ENCODE assay signal across 10 cellular contexts in genomic region chr1:42214447-42214871, GRCh38. TPM values are rescaled to one million over a fixed set of nuclear protein-coding genes. Genes with fewer than 3 reads are reported as not detected.
DNase-seq lines count a peak whose midpoint lies in the region; ATAC-seq, FAIRE-seq and TF ChIP-seq lines count a peak whose summit lies in the region.
"Had no signal": no experiment of that assay in that cellular context is flagged by ENCODE, and none has a peak within 500 bp of the region (broad histone marks: within the 10 kb centered on the region; RNA-seq: fewer than 3 reads in every experiment).

No MANE protein-coding gene starts in this region.

- peaks cover 20% of the 10 kb centered on the region for H3K4me1 Mint-ChIP-seq in dendritic cell treated with granulocyte-macrophage colony-stimulating factor and Interleukin-4, amounts not matched to agents 40 ng/mL and 50 ng/mL, for 4 days (ENCODE audit: low read depth)

- no peak for TF ChIP-seq CTCF in kidney (IDR thresholded peaks at IDR 0.05; ENCODE audit: borderline replicate concordance, extremely low read depth, insufficient read depth)

- no peak for ATAC-seq in GM19463 (IDR thresholded peaks at IDR 0.05; ENCODE audit: unreplicated experiment)

- no peaks in the 10 kb centered on the region for H3K27me3 Mint-ChIP-seq in dendritic cell treated with granulocyte-macrophage colony-stimulating factor and Interleukin-4, amounts not matched to agents 40 ng/mL and 50 ng/mL, for 4 days

- intact Hi-C loops in dendritic cell treated with granulocyte-macrophage colony-stimulating factor and Interleukin-4, amounts not matched to agents 40 ng/mL and 50 ng/mL, for 4 days (cut with micrococcal nuclease), result no loop called here
- intact Hi-C loops in kidney (cut with DNase I), result no loop called here

- no peak overlapping the region for H3K4me3 ChIP-seq in kidney (ENCODE audit: low read length in 2 of 2)

- no peaks in the 10 kb centered on the region for H3K9me3 ChIP-seq in kidney (ENCODE audit: control insufficient read depth in 1 of 2, low read length in 2 of 2)

- H3K27ac Mint-ChIP-seq in dendritic cell treated with granulocyte-macrophage colony-stimulating factor and Interleukin-4, amounts not matched to agents 40 ng/mL and 50 ng/mL, for 4 days, result peak overlapping the region; percentile 69

- H3K36me3 ChIP-seq in kidney (ENCODE audit: control insufficient read depth in 1 of 2, insufficient read depth in 2 of 2, low read length in 2 of 2), result no peaks in the 10 kb centered on the region

- FAIRE-seq in kidney (lab: Jason Lieb, UNC), result no peak
- FAIRE-seq: urothelium cell line had no signal

- no peak overlapping the region for H3K9ac ChIP-seq in kidney (ENCODE audit: low read length in 2 of 2)

- peak; percentile 74 for DNase-seq in DMS153 (lab: John Stamatoyannopoulos, UW)
- DNase-seq in NCI-H2196 (lab: John Stamatoyannopoulos, UW; ENCODE audit: unreplicated experiment), result peak; percentile 70
- DNase-seq in mucosa of gallbladder (ENCODE audit: low spot score), result peak; percentile 68
- no peak for DNase-seq in D341Med (ENCODE audit: low spot score)
- DNase-seq in kidney, result no peak
- no peak for DNase-seq in GDM1 (lab: John Stamatoyannopoulos, UW)

- H3K4me1 ChIP-seq in kidney (ENCODE audit: control insufficient read depth in 1 of 2, insufficient read depth in 1 of 2, low read depth in 1 of 2, low read length in 2 of 2), result peaks cover 0 to 5% of the 10 kb centered on the region in 2 donors

- H3K9me3 Mint-ChIP-seq in dendritic cell treated with granulocyte-macrophage colony-stimulating factor and Interleukin-4, amounts not matched to agents 40 ng/mL and 50 ng/mL, for 4 days, result no peaks in the 10 kb centered on the region

- H3K4me3 Mint-ChIP-seq in dendritic cell treated with granulocyte-macrophage colony-stimulating factor and Interleukin-4, amounts not matched to agents 40 ng/mL and 50 ng/mL, for 4 days, result no peak overlapping the region

- no peak overlapping the region for H3K27ac ChIP-seq in kidney (ENCODE audit: low read depth in 2 of 2, low read length in 2 of 2)

- H3K36me3 Mint-ChIP-seq in dendritic cell treated with granulocyte-macrophage colony-stimulating factor and Interleukin-4, amounts not matched to agents 40 ng/mL and 50 ng/mL, for 4 days (ENCODE audit: low read depth), result peaks cover 21% of the 10 kb centered on the region

RNA-seq across cellular contexts. Expression of gene GUCA2A, which starts 49.9 kb away (rescaled TPM):
- 1.1 TPM for total RNA-seq in mucosa of gallbladder
- total RNA-seq in kidney, result not detected
- polyA plus RNA-seq in kidney (ENCODE audit: insufficient read depth, low read depth, low replicate concordance), result not detected
- total RNA-seq: SK-MEL-5 had no signal

Comparison
In these comparisons a context has a peak if more than half of its experiments do, and no peak if none do; other contexts are left out.
1. DNase-seq: peak in DMS153 (single experiment), NCI-H2196 (single experiment) and mucosa of gallbladder (single experiment); none in D341Med (single experiment), kidney (single experiment) and GDM1 (single experiment).